In genomic region chr16:23060458-23061320, GRCh38 we compare ENCODE assay signal across 9 cellular contexts.
DNase-seq lines count a peak whose midpoint lies in the region; ATAC-seq and TF ChIP-seq lines count a peak whose summit lies in the region.
"Had no signal": no experiment of that assay in that cellular context is flagged by ENCODE, and none has a peak within 500 bp of the region (broad histone marks: within the 10 kb centered on the region; RNA-seq: fewer than 3 reads in every experiment).

No MANE protein-coding gene starts in this region.

- TF ChIP-seq CTCF in IMR-90 (conservative IDR thresholded peaks at IDR 0.05; ENCODE audit: low read depth, low read length) (peak; percentile 79), Panc1 (IDR thresholded peaks at IDR 0.05) (peak; percentile 88), neural crest cell (conservative IDR thresholded peaks at IDR 0.05) (peak; percentile 87)

- no peak overlapping the region for H2BK5ac ChIP-seq in IMR-90 (ENCODE audit: low read depth, low read length, poor library complexity, severe bottlenecking)

- H3K9ac ChIP-seq in IMR-90 (ENCODE audit: low read depth, low read length), result no peak overlapping the region

- H3K23ac ChIP-seq in IMR-90 (ENCODE audit: low read depth, low read length), result no peak overlapping the region

- no peak overlapping the region for H2AK9ac ChIP-seq in IMR-90 (replicated peaks; ENCODE audit: low read depth, low read length, poor library complexity)

- H3K79me1 ChIP-seq in IMR-90 (ENCODE audit: low read depth in 1 of 2, low read length in 2 of 2), result no peaks in the 10 kb centered on the region

- H3K4ac ChIP-seq in IMR-90 (ENCODE audit: low read depth, low read length), result no peak overlapping the region

- CTCF ChIA-PET in IMR-90 (lab: Yijun Ruan, JAX) (interaction anchor here (0.6 to 1.3 kb wide), 6 partner anchors 9 to 100 kb away, joined by 3 to 4 read pairs (median 3); no protein-coding TSS in a partner anchor), Panc1 (lab: Charles Lee) (interaction anchor here (0.5 kb wide), 1 partner anchor 122 kb away, joined by 7 read pairs; no protein-coding TSS in a partner anchor)

- no peak overlapping the region for H2AK5ac ChIP-seq in IMR-90 (ENCODE audit: low read depth, low read length)

- H3K9me3 ChIP-seq in IMR-90 (ENCODE audit: control insufficient read depth, insufficient read depth, low read length) (no peaks in the 10 kb centered on the region), Panc1 (ENCODE audit: control insufficient read depth, insufficient read depth, low read depth, low read length) (no peaks in the 10 kb centered on the region)

- no peaks in the 10 kb centered on the region for H3K9me3 Mint-ChIP-seq in activated T-cell treated with anti-CD3 and anti-CD28 coated beads, Interleukin-2, amount 50 U/mL, for 4 hours
- H3K9me3 Mint-ChIP-seq in neural crest cell, result no peaks in the 10 kb centered on the region
- H3K9me3 Mint-ChIP-seq: activated naive CD4-positive, alpha-beta T cell treated with anti-CD3 and anti-CD28 coated beads, Interleukin-2, amount 50 U/mL, for 24 hours had no signal

- ATAC-seq in IMR-90 (ENCODE audit: low read depth), result peak; percentile 96
- peak; percentile 91 for ATAC-seq in Panc1
- peak; percentile 67 to 77 for ATAC-seq in activated T-cell treated with anti-CD3 and anti-CD28 coated beads, Interleukin-2, amount 50 U/mL, for 4 hours
- no peak for ATAC-seq in HG02840 (IDR thresholded peaks at IDR 0.05; ENCODE audit: low FRiP score, unreplicated experiment)

- no peaks in the 10 kb centered on the region for H3K9me1 ChIP-seq in IMR-90 (ENCODE audit: insufficient read depth, low read length)

- no peak overlapping the region for H3K4me3 Mint-ChIP-seq in activated T-cell treated with anti-CD3 and anti-CD28 coated beads, Interleukin-2, amount 50 U/mL, for 4 hours
- H3K4me3 Mint-ChIP-seq in neural crest cell, result no peak overlapping the region
- H3K4me3 Mint-ChIP-seq: activated naive CD4-positive, alpha-beta T cell treated with anti-CD3 and anti-CD28 coated beads, Interleukin-2, amount 50 U/mL, for 24 hours had no signal

- WGBS in IMR-90 (ENCODE audit: extremely low coverage in 2 of 2, insufficient read length in 1 of 2), 2 experiments, result 40% methylated on average over 1 of the region's 9 CpGs; no CpG with 5 or more reads in 1 of the 2 experiments

- no peak overlapping the region for H3K27ac ChIP-seq in IMR-90 (ENCODE audit: insufficient read depth, low read length)
- no peak overlapping the region for H3K27ac ChIP-seq in Panc1 (ENCODE audit: low read length)
- H3K27ac ChIP-seq in temporal lobe (ENCODE audit: low read depth, low read length), result peak overlapping the region; percentile 95

- TF ChIP-seq POLR2A in IMR-90 (IDR thresholded peaks at IDR 0.05; ENCODE audit: low read depth, low read length), result no peak

- peak; percentile 66 for TF ChIP-seq RAD21 in IMR-90 (IDR thresholded peaks at IDR 0.05; ENCODE audit: low read length)

- H3K4me1 Mint-ChIP-seq in activated T-cell treated with anti-CD3 and anti-CD28 coated beads, Interleukin-2, amount 50 U/mL, for 4 hours (ENCODE audit: low read depth), result no peaks in the 10 kb centered on the region
- H3K4me1 Mint-ChIP-seq in neural crest cell, result peaks cover 10% of the 10 kb centered on the region

- POLR2A ChIA-PET in IMR-90 (lab: Charles Lee; ENCODE audit: unreplicated experiment), result no interaction called here
- POLR2A ChIA-PET in Panc1 (lab: Charles Lee), result interaction anchor here (0.6 kb wide), 1 partner anchor 93 kb away, joined by 3 read pairs; no protein-coding TSS in a partner anchor

- no peak overlapping the region for H3K27ac Mint-ChIP-seq in neural crest cell (ENCODE audit: unreplicated experiment)
- H3K27ac Mint-ChIP-seq: activated naive CD4-positive, alpha-beta T cell treated with anti-CD3 and anti-CD28 coated beads, Interleukin-2, amount 50 U/mL, for 24 hours had no signal

- BruUV-seq in IMR-90 (replicated peaks; lab: Mats Ljungman, UMichigan), result no TSS peak
- BruUV-seq in Panc1 (replicated peaks; lab: Mats Ljungman, UMichigan), result no TSS peak

- no peaks in the 10 kb centered on the region for H3K36me3 Mint-ChIP-seq in activated T-cell treated with anti-CD3 and anti-CD28 coated beads, Interleukin-2, amount 50 U/mL, for 4 hours (ENCODE audit: insufficient read depth)
- no peaks in the 10 kb centered on the region for H3K36me3 Mint-ChIP-seq in neural crest cell (ENCODE audit: low read depth)
- H3K36me3 Mint-ChIP-seq: activated naive CD4-positive, alpha-beta T cell treated with anti-CD3 and anti-CD28 coated beads, Interleukin-2, amount 50 U/mL, for 24 hours had no signal

- H3K36me3 ChIP-seq in IMR-90 (ENCODE audit: control insufficient read depth, insufficient read depth, low read length) (no peaks in the 10 kb centered on the region), Panc1 (ENCODE audit: control insufficient read depth, insufficient read depth, low read length) (no peaks in the 10 kb centered on the region)

- H4K91ac ChIP-seq in IMR-90 (ENCODE audit: insufficient read depth, low read depth, low read length), result no peak overlapping the region

- no peak overlapping the region for H3K4me3 ChIP-seq in IMR-90 (ENCODE audit: insufficient read depth, low read depth, low read length)
- H3K4me3 ChIP-seq in Panc1 (ENCODE audit: low read depth in 2 of 2, low read length in 2 of 2), result no peak overlapping the region

- H3K27me3 ChIP-seq in IMR-90 (ENCODE audit: control insufficient read depth, insufficient read depth, low read length), result no peaks in the 10 kb centered on the region; the same call in 1 of the 2 replicates
- H3K27me3 ChIP-seq in Panc1 (ENCODE audit: control insufficient read depth, insufficient read depth, low read length), result peaks cover 6% of the 10 kb centered on the region; the same call in 1 of the 2 replicates

- intact Hi-C loops in IMR-90 (cut with micrococcal nuclease), result loop anchor here (1.0 to 2.0 kb wide), 2 partner anchors 161 to 374 kb away; no protein-coding TSS in a partner anchor
- intact Hi-C loops in Panc1 (cut with micrococcal nuclease; ENCODE audit: unreplicated experiment), result loop anchor here (2.0 kb wide), 1 partner anchor 162 kb away; no protein-coding TSS in a partner anchor

- H3K4me2 ChIP-seq in IMR-90 (ENCODE audit: low read depth, low read length), result no peak overlapping the region

- H3K4me1 ChIP-seq in IMR-90 (ENCODE audit: control insufficient read depth, insufficient read depth, low read length) (no peaks in the 10 kb centered on the region), Panc1 (ENCODE audit: control insufficient read depth, insufficient read depth, low read length) (peaks cover 6% of the 10 kb centered on the region; the same call in 1 of the 2 replicates)

- H3K18ac ChIP-seq in IMR-90 (ENCODE audit: low read depth, low read length), result no peak overlapping the region

- H4K20me1 ChIP-seq in IMR-90 (ENCODE audit: insufficient read depth, low read length), result no peaks in the 10 kb centered on the region; the same call in 1 of the 2 replicates

- H3K27me3 Mint-ChIP-seq in activated T-cell treated with anti-CD3 and anti-CD28 coated beads, Interleukin-2, amount 50 U/mL, for 4 hours (ENCODE audit: low read depth), result peaks cover 18% of the 10 kb centered on the region
- H3K27me3 Mint-ChIP-seq in neural crest cell (ENCODE audit: low read depth), result peaks cover 3% of the 10 kb centered on the region

- DNase-seq in DMS153 treated with DMSO at 0.1 percent for 48 hours (lab: John Stamatoyannopoulos, UW; ENCODE audit: unreplicated experiment), result peak; percentile 50
- DNase-seq in IMR-90, result peak; percentile 77
- peak; percentile 48 for DNase-seq in Panc1 (ENCODE audit: low read depth, low spot score)
- peak; percentile 46 for DNase-seq in activated T-cell treated with anti-CD3 and anti-CD28 coated beads, Interleukin-2, amount 50 U/mL, for 4 hours
- DNase-seq in fibroblast of peridontal ligament (ENCODE audit: extremely low read depth), result peak; percentile 80
- peak; percentile 62 for DNase-seq in neural crest cell (ENCODE audit: low read depth, low spot score)

- H3K56ac ChIP-seq in IMR-90 (ENCODE audit: extremely low read depth, insufficient read depth, low read length), result no peak overlapping the region

- H4K8ac ChIP-seq in IMR-90 (ENCODE audit: low read depth in 2 of 2, low read length in 2 of 2), result no peak overlapping the region

- dilution Hi-C loops in IMR-90 (cut with HindIII; ENCODE audit: low sequenced_read_pairs, unreplicated experiment), result no loop called here

- H4K5ac ChIP-seq in IMR-90 (ENCODE audit: low read depth, low read length), result no peak overlapping the region

- no peak overlapping the region for H2BK120ac ChIP-seq in IMR-90 (ENCODE audit: low read depth, low read length)

- in situ Hi-C loops in IMR-90 (cut with MboI; ENCODE audit: low sequenced_read_pairs) (no loop called here), Panc1 (cut with HindIII; ENCODE audit: low pct_unique_long_range_greater_than_20kb, low sequenced_read_pairs) (no loop called here)

- H3K14ac ChIP-seq in IMR-90 (replicated peaks; ENCODE audit: low read depth, low read length), result no peak overlapping the region

- H2BK20ac ChIP-seq in IMR-90 (ENCODE audit: low read depth, low read length), result no peak overlapping the region

- H2AFZ ChIP-seq in IMR-90 (replicated peaks; ENCODE audit: low read length, poor library complexity), result no peak overlapping the region

- no peak overlapping the region for H2BK15ac ChIP-seq in IMR-90 (ENCODE audit: low read depth, low read length)

TF ChIP-seq in IMR-90, 13 proteins besides CTCF, POLR2A, EP300 and RAD21:
- TF ChIP-seq, protein P1, sequence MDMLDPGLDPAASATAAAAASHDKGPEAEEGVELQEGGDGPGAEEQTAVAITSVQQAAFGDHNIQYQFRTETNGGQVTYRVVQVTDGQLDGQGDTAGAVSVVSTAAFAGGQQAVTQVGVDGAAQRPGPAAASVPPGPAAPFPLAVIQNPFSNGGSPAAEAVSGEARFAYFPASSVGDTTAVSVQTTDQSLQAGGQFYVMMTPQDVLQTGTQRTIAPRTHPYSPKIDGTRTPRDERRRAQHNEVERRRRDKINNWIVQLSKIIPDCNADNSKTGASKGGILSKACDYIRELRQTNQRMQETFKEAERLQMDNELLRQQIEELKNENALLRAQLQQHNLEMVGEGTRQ (IDR thresholded peaks at IDR 0.05; ENCODE audit: low read depth, low read length), result peak; percentile 57; the same call in 1 of the 2 replicates
- TF ChIP-seq RFX5 (IDR thresholded peaks at IDR 0.05; ENCODE audit: low read depth, low read length) (no peak), SMC3 (IDR thresholded peaks at IDR 0.05; ENCODE audit: low read depth, low read length) (peak; percentile 63)
